Comparison of ENCODE assay signal across 18 cellular contexts in the genomic region with DNA sequence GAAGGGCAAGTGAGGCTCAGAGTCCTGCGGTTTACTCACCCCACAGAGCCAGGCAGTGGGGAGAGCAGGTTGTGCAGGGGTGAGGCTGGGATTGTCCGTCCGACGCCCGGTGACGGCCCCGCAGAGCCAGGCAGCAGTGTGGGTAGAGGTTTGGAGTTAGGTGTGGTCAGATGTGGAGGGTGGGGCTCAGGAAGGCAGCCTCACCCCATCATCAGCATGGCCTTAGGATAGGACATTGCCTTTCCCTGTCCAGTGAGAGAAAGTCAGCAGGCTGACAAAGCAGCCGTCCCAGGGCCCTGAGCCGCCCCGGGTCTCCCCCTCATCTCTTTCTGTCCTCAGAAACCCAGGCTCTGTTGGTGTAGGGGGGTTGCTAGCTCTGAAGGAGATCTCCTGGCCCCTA.
"Had no signal": no experiment of that assay in that cellular context is flagged by ENCODE, and none has a peak within 500 bp of the region (broad histone marks: within the 10 kb centered on the region; RNA-seq: fewer than 3 reads in every experiment).

No MANE protein-coding gene starts in this region.

- ATAC-seq: stimulated activated naive CD8-positive, alpha-beta T cell treated with anti-CD3 and anti-CD28 coated beads, Interleukin-15, Interleukin-2, amounts not matched to agents 100 U/mL and 50 U/mL, for 24 hours had no signal

- H3K9me3 ChIP-seq: colonic mucosa, SK-N-SH, uterus had no signal

- H3K36me3 ChIP-seq: colonic mucosa, uterus had no signal

- H3K4me1 ChIP-seq: colonic mucosa, uterus had no signal

- H3K27ac ChIP-seq: colonic mucosa, epithelial cell of prostate, uterus, VCaP had no signal

- DNase-seq: activated CD4-positive, alpha-beta T cell treated with anti-CD3 and anti-CD28 coated beads, Interleukin-2, amount 50 U/mL, for 1 hour; activated CD4-positive, CD25-positive, alpha-beta regulatory T cell treated with anti-CD3 and anti-CD28 coated beads, Interleukin-2, amount 50 U/mL, for 72 hours; activated CD8-positive, alpha-beta memory T cell treated with anti-CD3 and anti-CD28 coated beads, Interleukin-2, amount 50 U/mL, for 4 hours; activated naive CD4-positive, alpha-beta T cell treated with Interleukin-2 at 50 U/mL for 16 hours; activated naive CD8-positive, alpha-beta T cell treated with anti-CD3 and anti-CD28 coated beads for 36 hours; activated T-cell treated with anti-CD3 and anti-CD28 coated beads, Interleukin-2, amount 50 U/mL, for 48 hours; colonic mucosa; mammary epithelial cell; nephron progenitor cell; nucleus accumbens; retina; SK-N-SH; stimulated activated CD4-positive, alpha-beta T cell treated with anti-CD3 and anti-CD28 coated beads, Interleukin-12 subunit alpha, Interleukin-12 subunit beta, amount 100 ng/mL, for 4 hours; stimulated activated CD4-positive, alpha-beta T cell treated with anti-CD3 and anti-CD28 coated beads, Interleukin-4, amount 100 ng/mL, for 4 hours; stimulated activated naive CD8-positive, alpha-beta T cell treated with anti-CD3 and anti-CD28 coated beads, Interleukin-15, Interleukin-2, amounts not matched to agents 100 U/mL and 50 U/mL, for 24 hours had no signal

- H3K4me2 ChIP-seq: SK-N-SH had no signal

- H3K27me3 ChIP-seq: colonic mucosa, uterus had no signal

- H3K4me3 ChIP-seq: colonic mucosa, uterus had no signal
